21 cellular contexts compared by ENCODE assay signal in genomic region chr5:43643750-43644149, GRCh38. TPM values are rescaled to one million over a fixed set of nuclear protein-coding genes. Genes with fewer than 3 reads are reported as not detected.
DNase-seq lines count a peak whose midpoint lies in the region; ATAC-seq, FAIRE-seq and TF ChIP-seq lines count a peak whose summit lies in the region.
"Had no signal": no experiment of that assay in that cellular context is flagged by ENCODE, and none has a peak within 500 bp of the region (broad histone marks: within the 10 kb centered on the region; RNA-seq: fewer than 3 reads in every experiment).

No MANE protein-coding gene starts in this region.

- H2AFZ ChIP-seq in GM12878 (ENCODE audit: control insufficient read depth, low read depth, low read length) = no peak overlapping the region
- H2AFZ ChIP-seq: GM23338 had no signal

- 100% methylated on average over 2 of the region's 2 CpGs for WGBS in GM12878 (ENCODE audit: insufficient coverage, insufficient replicate concordance, low lambda C conversion rate, missing lambda C conversion rate)

- no peak for TF ChIP-seq POLR2A in GM12878 (IDR thresholded peaks at IDR 0.05; ENCODE audit: low read depth, low read length)

- intact Hi-C loops in GM12878 (cut with micrococcal nuclease; ENCODE audit: unreplicated experiment) = no loop called here

- peak overlapping the region; percentile 56 for H3K4me3 Mint-ChIP-seq in glutamatergic neuron (ENCODE audit: unreplicated experiment)
- H3K4me3 Mint-ChIP-seq: CD8-positive, alpha-beta T cell; GM23338 had no signal

- H3K4me3 ChIP-seq in GM12878 = no peak overlapping the region
- H3K4me3 ChIP-seq: BLaER1 treated with 17β-estradiol and CSF1 and Interleukin-3, amounts not matched to agents 10 nM and 100 nM; GM23338 had no signal

- no peak overlapping the region for H3K9ac ChIP-seq in GM12878 (ENCODE audit: control insufficient read depth, insufficient read depth, low read length)
- H3K9ac ChIP-seq: BLaER1 treated with 17β-estradiol and CSF1 and Interleukin-3, amounts not matched to agents 10 nM and 100 nM had no signal

- H3K27me3 ChIP-seq in GM12878 (replicated peaks in 1 of 2; ENCODE audit: control insufficient read depth in 2 of 2, insufficient read depth in 2 of 2, low read length in 1 of 2) = no peaks in the 10 kb centered on the region
- H3K27me3 ChIP-seq: BLaER1 treated with 17β-estradiol and CSF1 and Interleukin-3, amounts not matched to agents 10 nM and 100 nM had no signal

- H3K36me3 ChIP-seq in GM12878 (ENCODE audit: control insufficient read depth in 2 of 2, insufficient read depth in 2 of 2, low read length in 1 of 2) = peaks cover 0 to 10% of the 10 kb centered on the region in 2 experiments; a peak in 2 of 4 replicates

- no peaks in the 10 kb centered on the region for H4K20me1 ChIP-seq in GM12878 (ENCODE audit: control insufficient read depth, insufficient read depth)
- H4K20me1 ChIP-seq: BLaER1 treated with 17β-estradiol and CSF1 and Interleukin-3, amounts not matched to agents 10 nM and 100 nM had no signal

- no peaks in the 10 kb centered on the region for H3K36me3 Mint-ChIP-seq in glutamatergic neuron (ENCODE audit: unreplicated experiment)

- peak overlapping the region; percentile 98 for H3K27ac Mint-ChIP-seq in glutamatergic neuron (ENCODE audit: unreplicated experiment)
- H3K27ac Mint-ChIP-seq: CD8-positive, alpha-beta T cell; GM23338 had no signal

- H3K27me3 Mint-ChIP-seq in glutamatergic neuron (ENCODE audit: unreplicated experiment) = peaks cover 6% of the 10 kb centered on the region

- peaks cover 7% of the 10 kb centered on the region for H3K9me3 Mint-ChIP-seq in glutamatergic neuron (ENCODE audit: unreplicated experiment)
- H3K9me3 Mint-ChIP-seq: CD8-positive, alpha-beta T cell; GM23338 had no signal

- no peak overlapping the region for H3K27ac ChIP-seq in GM12878 (ENCODE audit: control insufficient read depth, insufficient read depth)
- H3K27ac ChIP-seq: BLaER1 treated with 17β-estradiol and CSF1 and Interleukin-3, amounts not matched to agents 10 nM and 100 nM had no signal

- H3K4me1 ChIP-seq in GM12878 (ENCODE audit: control insufficient read depth, insufficient read depth, low read length) = no peaks in the 10 kb centered on the region; the same call in 1 of the 2 replicates

- peaks cover 27% of the 10 kb centered on the region for H3K4me1 Mint-ChIP-seq in glutamatergic neuron (ENCODE audit: low read depth, unreplicated experiment)
- H3K4me1 Mint-ChIP-seq: GM23338 had no signal

- BruUV-seq in GM12878 (replicated peaks; lab: Mats Ljungman, UMichigan) = TSS peak; percentile 18

- CTCF ChIA-PET in GM12878 (lab: Yijun Ruan, JAX) = interaction anchor here (6.2 kb wide), 1 partner anchor 13 kb away, joined by 46 read pairs; no protein-coding TSS in a partner anchor

- FAIRE-seq in GM12878 (lab: Jason Lieb, UNC) = no peak
- FAIRE-seq: D721Med had no signal

- TF ChIP-seq RAD21 in GM12878 (IDR thresholded peaks at IDR 0.05; ENCODE audit: insufficient read depth, low read depth, low read length) = no peak

- no peaks in the 10 kb centered on the region for H3K9me3 ChIP-seq in GM12878 (replicated peaks; ENCODE audit: control insufficient read depth, insufficient read depth, low read length)
- H3K9me3 ChIP-seq: BLaER1 treated with 17β-estradiol and CSF1 and Interleukin-3, amounts not matched to agents 10 nM and 100 nM had no signal

- DNase-seq in DMS 273 (lab: John Stamatoyannopoulos, UW; ENCODE audit: unreplicated experiment) (peak; percentile 82), NCI-H2171 (lab: John Stamatoyannopoulos, UW) (peak; percentile 50), GM12878 (ENCODE audit: low read depth, low spot score) (no peak), glutamatergic neuron (peak; percentile 67), SIG-M5 treated with dmso at 0.1 percent for 504 hours (lab: John Stamatoyannopoulos, UW; ENCODE audit: unreplicated experiment) (no peak), hypothalamus (lab: John Stamatoyannopoulos, UW) (no peak), NCI-H1417 treated with DMSO at 0.1 percent for 48 hours (lab: John Stamatoyannopoulos, UW) (no peak)
- DNase-seq: CD8-positive, alpha-beta T cell; DMS79 treated with DMSO at 0.1 percent for 48 hours; MM.1S; NCI-H1092; NCI-H146; NCI-H2227 treated with DMSO at 0.1 percent for 48 hours; NCI-H69; NK-92 treated with Interleukin-12 subunit alpha and Interleukin-12 subunit beta, amount 100 ng/mL, for 24 hours; Right ventricle myocardium superior; T-helper 1 cell had no signal

- RAD21 ChIA-PET in GM12878 (lab: Charles Lee; ENCODE audit: unreplicated experiment) = no interaction called here

- TF ChIP-seq EP300 in GM12878 (IDR thresholded peaks at IDR 0.05; ENCODE audit: borderline replicate concordance in 1 of 2, control insufficient read depth in 1 of 2, low read depth in 2 of 2, low read length in 2 of 2) = no peak

- TF ChIP-seq CTCF in GM12878 (IDR thresholded peaks at IDR 0.05 in 2 of 3, conservative IDR thresholded peaks at IDR 0.05 in 1 of 3; ENCODE audit: control insufficient read depth in 2 of 3, extremely low read depth in 1 of 3, insufficient read depth in 1 of 3, low read depth in 3 of 3, low read length in 3 of 3) (no peak), glutamatergic neuron (IDR thresholded peaks at IDR 0.05; ENCODE audit: partially characterized antibody, unreplicated experiment) (no peak)

- in situ Hi-C loops in GM12878 (cut with MboI) = no loop called here

- POLR2A ChIA-PET in GM12878 (lab: Charles Lee) = no interaction called here

- H3K4me2 ChIP-seq in GM12878 (ENCODE audit: control insufficient read depth, insufficient read depth) = no peak overlapping the region
- H3K4me2 ChIP-seq: BLaER1 treated with 17β-estradiol and CSF1 and Interleukin-3, amounts not matched to agents 10 nM and 100 nM; GM23338 had no signal

- SMC1A ChIA-PET in GM12878 (lab: Charles Lee; ENCODE audit: uncharacterized antibody, unreplicated experiment) = no interaction called here

- H3K79me2 ChIP-seq in GM12878 (ENCODE audit: control insufficient read depth, insufficient read depth, low read length) = no peaks in the 10 kb centered on the region

- ATAC-seq in GM12878 (no peak), HG02588 (IDR thresholded peaks at IDR 0.05; ENCODE audit: unreplicated experiment) (no peak)
- ATAC-seq: CD8-positive, alpha-beta T cell; GM23338 had no signal

TF ChIP-seq in GM12878, 131 proteins besides CTCF, POLR2A, EP300 and RAD21 (continues in another document):
- TF ChIP-seq MTA3 (IDR thresholded peaks at IDR 0.05; ENCODE audit: borderline replicate concordance, low read length) = no peak
- TF ChIP-seq REST (IDR thresholded peaks at IDR 0.05; ENCODE audit: low read depth, low read length) = no peak
- TF ChIP-seq, protein P1, sequence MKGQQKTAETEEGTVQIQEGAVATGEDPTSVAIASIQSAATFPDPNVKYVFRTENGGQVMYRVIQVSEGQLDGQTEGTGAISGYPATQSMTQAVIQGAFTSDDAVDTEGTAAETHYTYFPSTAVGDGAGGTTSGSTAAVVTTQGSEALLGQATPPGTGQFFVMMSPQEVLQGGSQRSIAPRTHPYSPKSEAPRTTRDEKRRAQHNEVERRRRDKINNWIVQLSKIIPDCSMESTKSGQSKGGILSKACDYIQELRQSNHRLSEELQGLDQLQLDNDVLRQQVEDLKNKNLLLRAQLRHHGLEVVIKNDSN (IDR thresholded peaks at IDR 0.05; ENCODE audit: borderline replicate concordance, extremely low read length, insufficient read depth, low read depth, low read length) = no peak

RNA-seq across cellular contexts. Expression of gene NNT, which starts 40.8 kb away (rescaled TPM):
- total RNA-seq in GM12878 (2013; cell fraction: nucleolus; rRNA removed) = 185 and 188 TPM in 2 replicates
- 47.1 and 66.6 TPM in 2 replicates for total RNA-seq in GM12878 (2014; rRNA removed)
- total RNA-seq in GM12878 (2014; rRNA removed; fragmentation: Illumina TruSeq; extraction: Trizol) = 56.8 and 60.7 TPM in 2 replicates
- 58.4 and 63.3 TPM in 2 replicates for total RNA-seq in GM12878 (2021)
- 24.2 TPM for polyA plus RNA-seq in GM12878 (2011; ENCODE audit: low read depth)
- polyA plus RNA-seq in GM12878 (2011; rRNA removed) = 59.6 and 72.4 TPM in 2 replicates
- polyA plus RNA-seq in GM12878 (2011; cell fraction: cytosol; rRNA removed) = 42.4 and 46.2 TPM in 2 replicates
- 110 and 163 TPM in 2 replicates for polyA plus RNA-seq in GM12878 (2011; cell fraction: nucleus; rRNA removed)
- polyA plus RNA-seq in GM12878 (2012) = 24.6 and 34.4 TPM in 2 replicates
- polyA plus RNA-seq in GM12878 (2014; fragmentation: Illumina TruSeq; extraction: Trizol) = 43.6 and 59.2 TPM in 2 replicates
- 10 to 100 TPM; 20.8 to 23.1 TPM for polyA plus RNA-seq in GM12878 (2014; fragmentation: Nextera tagmentation; extraction: Ambion mirVana)
- 34.5 and 41.1 TPM in 2 replicates for polyA plus RNA-seq in GM12878 (2014; rRNA removed)
- polyA plus RNA-seq in GM12878 (2016; fragmentation: Nextera tagmentation; extraction: Ambion mirVana) = 10 to 100 TPM; 64.9 to 73.1 TPM
- polyA minus RNA-seq in GM12878 (2011; rRNA and poly(A)+ RNA removed) = 112 and 115 TPM in 2 replicates
- polyA minus RNA-seq in GM12878 (2011; cell fraction: cytosol; rRNA and poly(A)+ RNA removed) = 24.5 and 31.7 TPM in 2 replicates
- 85.1 and 112 TPM in 2 replicates for polyA minus RNA-seq in GM12878 (2011; cell fraction: nucleus; rRNA and poly(A)+ RNA removed)
- total RNA-seq in glutamatergic neuron (ENCODE audit: unreplicated experiment) = 152 TPM

Comparison
In these comparisons a context has a peak if more than half of its experiments do, and no peak if none do; other contexts are left out.
1. DNase-seq: peak in DMS 273 (single experiment), NCI-H2171 (single experiment) and glutamatergic neuron (single experiment); none in GM12878 (single experiment), SIG-M5 treated with dmso at 0.1 percent for 504 hours (single experiment), hypothalamus (0 of 51) and NCI-H1417 treated with DMSO at 0.1 percent for 48 hours (single experiment).